9 cellular contexts compared by ENCODE assay signal in genomic region chr11:45919276-45919675, GRCh38. TPM values are rescaled to one million over a fixed set of nuclear protein-coding genes. Genes with fewer than 3 reads are reported as not detected.
DNase-seq lines count a peak whose midpoint lies in the region; ATAC-seq, FAIRE-seq and TF ChIP-seq lines count a peak whose summit lies in the region.
"Had no signal": no experiment of that assay in that cellular context is flagged by ENCODE, and none has a peak within 500 bp of the region (broad histone marks: within the 10 kb centered on the region; RNA-seq: fewer than 3 reads in every experiment).

No MANE protein-coding gene starts in this region.

- TF ChIP-seq CTCF in CD14-positive monocyte (IDR thresholded peaks at IDR 0.05) (no peak), breast epithelium (IDR thresholded peaks at IDR 0.05) (no peak), neural progenitor cell (IDR thresholded peaks at IDR 0.05) (no peak)

- peaks cover 16 to 30% (median 26%) of the 10 kb centered on the region in 3 donors for H3K27me3 Mint-ChIP-seq in CD14-positive monocyte (ENCODE audit: low read depth in 3 of 3)
- H3K27me3 Mint-ChIP-seq in neural progenitor cell (ENCODE audit: insufficient read depth, low read depth) = peaks cover 29% of the 10 kb centered on the region

- H3K36me3 ChIP-seq in Karpas-422 (ENCODE audit: insufficient read depth, low read length) = no peaks in the 10 kb centered on the region; the same call in 1 of the 2 replicates
- H3K36me3 ChIP-seq in breast epithelium = peaks cover under 1% of the 10 kb centered on the region
- H3K36me3 ChIP-seq in neural progenitor cell = no peaks in the 10 kb centered on the region

- H3K4me2 ChIP-seq in Karpas-422 (ENCODE audit: low read depth, low read length, poor library complexity, severe bottlenecking) (peak overlapping the region; percentile 94), neural progenitor cell (peak overlapping the region; percentile 96)

- H3K4me3 Mint-ChIP-seq in CD14-positive monocyte (no peak overlapping the region), neural progenitor cell (peak overlapping the region; percentile 97)

- H3K4me1 ChIP-seq in Karpas-422 (ENCODE audit: low read length) = peaks cover 40% of the 10 kb centered on the region
- peaks cover 0 to 19% of the 10 kb centered on the region in 2 donors for H3K4me1 ChIP-seq in breast epithelium
- peaks cover 37% of the 10 kb centered on the region for H3K4me1 ChIP-seq in neural progenitor cell

- TF ChIP-seq POLR2A in breast epithelium (IDR thresholded peaks at IDR 0.05) (no peak), GM12891 (IDR thresholded peaks at IDR 0.05; ENCODE audit: low read depth, low read length) (no peak)

- H3K9me3 Mint-ChIP-seq in CD14-positive monocyte = peaks cover 0 to 10% (median 6%) of the 10 kb centered on the region in 7 donors
- H3K9me3 Mint-ChIP-seq in neural progenitor cell = no peaks in the 10 kb centered on the region

- peaks cover 4% of the 10 kb centered on the region; the same call in 1 of the 2 replicates for H4K20me1 ChIP-seq in Karpas-422 (ENCODE audit: insufficient read depth, low read depth, low read length)
- H4K20me1 ChIP-seq in neural progenitor cell (ENCODE audit: low read depth) = peaks cover 21% of the 10 kb centered on the region

- H3K27ac ChIP-seq in Karpas-422 (ENCODE audit: low read length) (peak overlapping the region; percentile 76), breast epithelium (peak overlapping the region; percentile 49 to 93), neural progenitor cell (no peak overlapping the region)

- H3K27ac Mint-ChIP-seq in CD14-positive monocyte (peak overlapping the region in 2 of 7 donors; percentile 28 to 36), neural progenitor cell (no peak overlapping the region)

- H3K36me3 Mint-ChIP-seq in CD14-positive monocyte (peaks cover 25 to 28% of the 10 kb centered on the region in 2 donors), neural progenitor cell (no peaks in the 10 kb centered on the region)

- H3K79me2 ChIP-seq in Karpas-422 (ENCODE audit: low read length) (peaks cover 25% of the 10 kb centered on the region), neural progenitor cell (ENCODE audit: low read depth) (peaks cover 23% of the 10 kb centered on the region)

- intact Hi-C loops in CD14-positive monocyte (cut with micrococcal nuclease) = loop anchor here (5.0 to 10.0 kb wide), 2 partner anchors 72 to 696 kb away; partner anchors contain the start of genes CRY2 (in 2 of the 2), ATG13 (in 1 of the 2) and HARBI1 (in 1 of the 2)
- intact Hi-C loops in breast epithelium (cut with DNase I; ENCODE audit: low total_unique reads) = no loop called here

- H3K4me1 Mint-ChIP-seq in CD14-positive monocyte (peaks cover 38% of the 10 kb centered on the region), neural progenitor cell (peaks cover 45% of the 10 kb centered on the region)

- peaks cover 54% of the 10 kb centered on the region for H3F3A ChIP-seq in neural progenitor cell (ENCODE audit: low read depth)

- ATAC-seq in HG03025 (IDR thresholded peaks at IDR 0.05; ENCODE audit: low FRiP score, unreplicated experiment) = no peak
- ATAC-seq in GM19397 (IDR thresholded peaks at IDR 0.05; ENCODE audit: unreplicated experiment) = no peak
- ATAC-seq in HG03439 (IDR thresholded peaks at IDR 0.05; ENCODE audit: unreplicated experiment) = no peak

- peak overlapping the region; percentile 97; the same call in 1 of the 2 replicates for H3K9ac ChIP-seq in Karpas-422 (ENCODE audit: low read length)
- H3K9ac ChIP-seq in neural progenitor cell = no peak overlapping the region

- no peak for FAIRE-seq in GM12891 (lab: Jason Lieb, UNC)

- H3K4me3 ChIP-seq in Karpas-422 (ENCODE audit: low read length) (no peak overlapping the region; the same call in 1 of the 2 replicates), breast epithelium (no peak overlapping the region), neural progenitor cell (no peak overlapping the region)

- DNase-seq in CD14-positive monocyte (ENCODE audit: low spot score) (peak; percentile 24), Karpas-422 (no peak), breast epithelium (ENCODE audit: low spot score in 2 of 2) (no peak), neural progenitor cell (ENCODE audit: low spot score) (no peak), GM12891 (ENCODE audit: insufficient read length, low spot score) (no peak)

- H3K9me2 ChIP-seq in Karpas-422 (replicated peaks; ENCODE audit: insufficient read depth, low read length) = no peaks in the 10 kb centered on the region

- H3K9me3 ChIP-seq in Karpas-422 (ENCODE audit: low read length) (no peaks in the 10 kb centered on the region), breast epithelium (no peaks in the 10 kb centered on the region), neural progenitor cell (ENCODE audit: low read depth) (no peaks in the 10 kb centered on the region)

- H2AFZ ChIP-seq in Karpas-422 (ENCODE audit: low read length) = no peak overlapping the region
- no peak overlapping the region for H2AFZ ChIP-seq in neural progenitor cell (replicated peaks)

- H3K27me3 ChIP-seq in Karpas-422 (ENCODE audit: low read length) = no peaks in the 10 kb centered on the region
- H3K27me3 ChIP-seq in breast epithelium = no peaks in the 10 kb centered on the region
- peaks cover 10% of the 10 kb centered on the region for H3K27me3 ChIP-seq in neural progenitor cell

TF ChIP-seq in GM12891, 5 proteins besides CTCF, POLR2A, EP300 and RAD21:
- TF ChIP-seq PAX5 (IDR thresholded peaks at IDR 0.05; ENCODE audit: insufficient read depth, low read length, severe bottlenecking) = no peak
- no peak for TF ChIP-seq SPI1 (IDR thresholded peaks at IDR 0.05; ENCODE audit: low read depth, low read length)
- TF ChIP-seq POU2F2 (IDR thresholded peaks at IDR 0.05; ENCODE audit: low read depth, low read length) = no peak
- TF ChIP-seq TAF1 (IDR thresholded peaks at IDR 0.05; ENCODE audit: low read depth, low read length) = no peak
- TF ChIP-seq POLR2AphosphoS5 (IDR thresholded peaks at IDR 0.05; ENCODE audit: low read depth, low read length) = no peak

RNA-seq across cellular contexts. Expression of gene PEX16, which starts 1.6 kb away (rescaled TPM):
- 10 to 100 TPM; 33.8 to 35.1 TPM for polyA plus RNA-seq in CD14-positive monocyte
- 83.3 and 89.3 TPM in 2 replicates for total RNA-seq in Karpas-422 (2014; rRNA removed; shearing (Covaris generic); ENCODE audit: low replicate concordance)
- total RNA-seq in breast epithelium = 10 to 100 TPM; 22.1 to 32.8 (median 25.6) TPM
- 11.6 and 26.5 TPM in 2 replicates for total RNA-seq in neural progenitor cell (ENCODE audit: low replicate concordance)
- 30.0 TPM for polyA plus RNA-seq in GM12891 (2012; ENCODE audit: low read depth, missing spikeins)

RNA-seq across cellular contexts. Expression of gene LARGE2, which starts 3.2 kb away (rescaled TPM):
- polyA plus RNA-seq in CD14-positive monocyte = not detected
- total RNA-seq in Karpas-422 (2014; rRNA removed; shearing (Covaris generic); ENCODE audit: low replicate concordance) = 9.5 and 10.8 TPM in 2 replicates
- total RNA-seq in breast epithelium (1 to 10 TPM in 2 of 3 donors, not detected in 1; 5.9 to 6.3 TPM), neural progenitor cell (ENCODE audit: low replicate concordance) (5.0 and 13.4 TPM in 2 replicates)
- polyA plus RNA-seq in GM12891 (2012; ENCODE audit: low read depth, missing spikeins) = 0.12 TPM
- total RNA-seq: endothelial cell of umbilical vein had no signal

RNA-seq across cellular contexts. Expression of gene FREY1, which starts 12.2 kb away (rescaled TPM):
- not detected for polyA plus RNA-seq in CD14-positive monocyte
- 2.3 and 3.9 TPM in 2 replicates for total RNA-seq in Karpas-422 (2014; rRNA removed; shearing (Covaris generic); ENCODE audit: low replicate concordance)
- total RNA-seq in breast epithelium = 1 to 10 TPM in 1 of 3 donors, under 1 TPM in 2; 0.48 to 3.2 (median 0.98) TPM
- total RNA-seq in neural progenitor cell (ENCODE audit: low replicate concordance) = 0.99 TPM in 1 of 2 replicates, not detected in the other
- polyA plus RNA-seq in GM12891 (2012; ENCODE audit: low read depth, missing spikeins) = not detected

RNA-seq across cellular contexts. Expression of gene MAPK8IP1, which starts 33.8 kb away (rescaled TPM):
- not detected for polyA plus RNA-seq in CD14-positive monocyte
- 0.83 TPM in 1 of 2 replicates, not detected in the other for total RNA-seq in Karpas-422 (2014; rRNA removed; shearing (Covaris generic); ENCODE audit: low replicate concordance)
- total RNA-seq in breast epithelium = 1 to 10 TPM; 5.4 to 7.2 (median 5.9) TPM
- total RNA-seq in neural progenitor cell (ENCODE audit: low replicate concordance) = 3.7 and 11.0 TPM in 2 replicates
- polyA plus RNA-seq in GM12891 (2012; ENCODE audit: low read depth, missing spikeins) = 0.26 TPM
